ENCODE assay signal across 15 cellular contexts in genomic region chr5:141640698-141641097, GRCh38.
"Had no signal": no experiment of that assay in that cellular context is flagged by ENCODE, and none has a peak within 500 bp of the region (broad histone marks: within the 10 kb centered on the region; RNA-seq: fewer than 3 reads in every experiment).

No MANE protein-coding gene starts in this region.

- ATAC-seq: foreskin keratinocyte, left colon, right cardiac atrium, WTC11 had no signal

- FAIRE-seq: bronchial epithelial cell, colon, small intestine had no signal

- H3K4me3 ChIP-seq: ascending aorta, lung, transverse colon had no signal

- H3K9me3 Mint-ChIP-seq: activated naive CD8-positive, alpha-beta T cell treated with anti-CD3 and anti-CD28 coated beads, Interleukin-2, amount 10 ng/mL, durations not matched to agents 7 days and 5 days; WTC11 had no signal

- DNase-seq: activated CD4-positive, alpha-beta T cell treated with anti-CD3 and anti-CD28 coated beads, Interleukin-2, amount 50 U/mL, for 1 hour; activated naive CD8-positive, alpha-beta T cell treated with anti-CD3 and anti-CD28 coated beads, Interleukin-2, amount 10 ng/mL, durations not matched to agents 7 days and 5 days; foreskin keratinocyte; left colon; midbrain; nucleus accumbens; right cardiac atrium; small intestine; substantia nigra; transverse colon had no signal

- H3K4me1 ChIP-seq: foreskin keratinocyte had no signal

- H3K4me3 Mint-ChIP-seq: activated naive CD8-positive, alpha-beta T cell treated with anti-CD3 and anti-CD28 coated beads, Interleukin-2, amount 10 ng/mL, durations not matched to agents 7 days and 5 days; WTC11 had no signal

- H3K27ac ChIP-seq: ascending aorta, foreskin keratinocyte, transverse colon had no signal

- H3K9me3 ChIP-seq: ascending aorta, transverse colon had no signal

- H3K27ac Mint-ChIP-seq: activated naive CD8-positive, alpha-beta T cell treated with anti-CD3 and anti-CD28 coated beads, Interleukin-2, amount 10 ng/mL, durations not matched to agents 7 days and 5 days; WTC11 had no signal

- H3K27me3 ChIP-seq: ascending aorta, foreskin keratinocyte, transverse colon had no signal

- H3K27me3 Mint-ChIP-seq: activated naive CD8-positive, alpha-beta T cell treated with anti-CD3 and anti-CD28 coated beads, Interleukin-2, amount 10 ng/mL, durations not matched to agents 7 days and 5 days had no signal
